In genomic region chr1:16082283-16083038, GRCh38 we compare ENCODE assay signal across 8 cellular contexts. TPM values are rescaled to one million over a fixed set of nuclear protein-coding genes. Genes with fewer than 3 reads are reported as not detected.
A peak's percentile ranks its signal among the peaks of the same experiment; 100 is the strongest.
DNase-seq lines count a peak whose midpoint lies in the region; ATAC-seq and TF ChIP-seq lines count a peak whose summit lies in the region.

No MANE protein-coding gene starts in this region.

- H3K36me3 Mint-ChIP-seq in activated B cell treated with CpG ODN at 0.5 μM for 24 hours (ENCODE audit: low read depth) (no peaks in the 10 kb centered on the region), chondrocyte (ENCODE audit: low read depth) (no peaks in the 10 kb centered on the region)

- H3K9me3 Mint-ChIP-seq in activated B cell treated with CpG ODN at 0.5 μM for 24 hours (no peaks in the 10 kb centered on the region), chondrocyte (ENCODE audit: low read depth) (no peaks in the 10 kb centered on the region)

- POLR2A ChIA-PET in activated B cell treated with CpG ODN at 0.5 μM for 24 hours (lab: Charles Lee), result interaction anchor here (0.5 to 0.6 kb wide), 2 partner anchors 202 to 273 kb away, joined by 4 to 5 read pairs; no protein-coding TSS in a partner anchor

- intact Hi-C loops in activated B cell treated with CpG ODN at 0.5 μM for 24 hours (cut with micrococcal nuclease), result loop anchor here (2.0 kb wide), 1 partner anchor 868 kb away; no protein-coding TSS in a partner anchor
- intact Hi-C loops in left lung (cut with DNase I), result no loop called here

- ATAC-seq in activated B cell treated with CpG ODN at 0.5 μM for 24 hours (ENCODE audit: low read depth), result peak; percentile 33
- ATAC-seq in left lung, result peak; percentile 83
- no peak for ATAC-seq in HG03159 (IDR thresholded peaks at IDR 0.05; ENCODE audit: unreplicated experiment)

- H3K79me2 ChIP-seq in MM.1S (ENCODE audit: low read length), result no peaks in the 10 kb centered on the region

- TF ChIP-seq CTCF in MM.1S (IDR thresholded peaks at IDR 0.05; ENCODE audit: low read length), result peak; percentile 88
- TF ChIP-seq CTCF in activated B cell treated with CpG ODN at 0.5 μM for 24 hours (IDR thresholded peaks at IDR 0.05), result no peak
- peak; percentile 95 for TF ChIP-seq CTCF in chondrocyte (IDR thresholded peaks at IDR 0.05)
- peak; percentile 83 to 88 for TF ChIP-seq CTCF in left lung (IDR thresholded peaks at IDR 0.05)

- no peak overlapping the region for H3K4me2 ChIP-seq in MM.1S (ENCODE audit: low read depth, low read length)

- no peaks in the 10 kb centered on the region for H3K9me2 ChIP-seq in MM.1S (replicated peaks; ENCODE audit: insufficient read depth, low read length)

- H3K4me3 Mint-ChIP-seq in activated B cell treated with CpG ODN at 0.5 μM for 24 hours, result no peak overlapping the region
- H3K4me3 Mint-ChIP-seq in chondrocyte (ENCODE audit: unreplicated experiment), result no peak overlapping the region

- H3K27ac ChIP-seq in MM.1S (ENCODE audit: low read length), result no peak overlapping the region
- H3K27ac ChIP-seq in left lung, result no peak overlapping the region

- H4K20me1 ChIP-seq in MM.1S (ENCODE audit: insufficient read depth, low read length), result no peaks in the 10 kb centered on the region

- no peak overlapping the region for H3K27ac Mint-ChIP-seq in activated B cell treated with CpG ODN at 0.5 μM for 24 hours
- H3K27ac Mint-ChIP-seq in chondrocyte (ENCODE audit: unreplicated experiment), result no peak overlapping the region

- no peaks in the 10 kb centered on the region for H3K36me3 ChIP-seq in MM.1S (replicated peaks; ENCODE audit: insufficient read depth, low read length)
- no peaks in the 10 kb centered on the region for H3K36me3 ChIP-seq in left lung

- H2AFZ ChIP-seq in MM.1S (ENCODE audit: low read length), result no peak overlapping the region

- DNase-seq in DMS153 treated with DMSO at 0.1 percent for 48 hours (lab: John Stamatoyannopoulos, UW; ENCODE audit: unreplicated experiment) (peak; percentile 27), DMS153 (lab: John Stamatoyannopoulos, UW) (no peak), MM.1S (peak; percentile 59), activated B cell treated with CpG ODN at 0.5 μM for 24 hours (peak; percentile 41), chondrocyte (ENCODE audit: low spot score) (peak; percentile 52), left lung (peak; percentile 72 to 85)
- DNase-seq in stimulated activated CD8-positive, alpha-beta memory T cell treated with anti-CD3 and anti-CD28 coated beads, Interleukin-15, amount 100 ng/mL, for 24 hours (ENCODE audit: low read depth), result peak; percentile 40

- H3K27me3 Mint-ChIP-seq in activated B cell treated with CpG ODN at 0.5 μM for 24 hours (peaks cover 2% of the 10 kb centered on the region), chondrocyte (ENCODE audit: low read depth) (no peaks in the 10 kb centered on the region)

- H3K4me3 ChIP-seq in MM.1S (ENCODE audit: low read length) (no peak overlapping the region), left lung (no peak overlapping the region)

- H3F3A ChIP-seq in MM.1S (ENCODE audit: insufficient read depth, low read length), result no peaks in the 10 kb centered on the region

- H3K4me1 Mint-ChIP-seq in activated B cell treated with CpG ODN at 0.5 μM for 24 hours, result peaks cover 6% of the 10 kb centered on the region
- peaks cover 8% of the 10 kb centered on the region for H3K4me1 Mint-ChIP-seq in chondrocyte (ENCODE audit: low read depth)

- H3K9ac ChIP-seq in MM.1S (ENCODE audit: low read length), result no peak overlapping the region

- H3K4me1 ChIP-seq in MM.1S (ENCODE audit: low read length) (no peaks in the 10 kb centered on the region), left lung (peaks cover 0 to 6% of the 10 kb centered on the region in 2 donors)

- peaks cover 6% of the 10 kb centered on the region; the same call in 1 of the 2 replicates for H3K27me3 ChIP-seq in MM.1S (replicated peaks; ENCODE audit: insufficient read depth, low read length)
- no peaks in the 10 kb centered on the region for H3K27me3 ChIP-seq in left lung

- CTCF ChIA-PET in activated B cell treated with CpG ODN at 0.5 μM for 24 hours (lab: Charles Lee), result interaction anchor here (0.7 to 6.7 kb wide), 9 partner anchors 9 to 869 kb away, joined by 3 to 126 read pairs (median 6); partner anchors contain the start of gene FAM131C

- H3K9me3 ChIP-seq in MM.1S (replicated peaks; ENCODE audit: insufficient read depth, low read length) (no peaks in the 10 kb centered on the region), left lung (no peaks in the 10 kb centered on the region)

RNA-seq across cellular contexts. Expression of gene FAM131C, which starts 9.0 kb away (rescaled TPM):
- total RNA-seq in activated B cell treated with CpG ODN at 0.5 μM for 24 hours (not detected in 2 replicates), chondrocyte (0.24 to 0.72 TPM (median 0.70 TPM) in 3 replicates), left lung (not detected)

RNA-seq across cellular contexts. Expression of gene CLCNKB, which starts 38.9 kb away (rescaled TPM):
- total RNA-seq in activated B cell treated with CpG ODN at 0.5 μM for 24 hours (not detected in 2 replicates), chondrocyte (0.57 to 0.69 TPM in 2 of 3 replicates, not detected in the other), left lung (1 to 10 TPM in 1 of 2 donors, not detected in 1; 1.1 TPM)
